27 cellular contexts compared by ENCODE assay signal in the genomic region with DNA sequence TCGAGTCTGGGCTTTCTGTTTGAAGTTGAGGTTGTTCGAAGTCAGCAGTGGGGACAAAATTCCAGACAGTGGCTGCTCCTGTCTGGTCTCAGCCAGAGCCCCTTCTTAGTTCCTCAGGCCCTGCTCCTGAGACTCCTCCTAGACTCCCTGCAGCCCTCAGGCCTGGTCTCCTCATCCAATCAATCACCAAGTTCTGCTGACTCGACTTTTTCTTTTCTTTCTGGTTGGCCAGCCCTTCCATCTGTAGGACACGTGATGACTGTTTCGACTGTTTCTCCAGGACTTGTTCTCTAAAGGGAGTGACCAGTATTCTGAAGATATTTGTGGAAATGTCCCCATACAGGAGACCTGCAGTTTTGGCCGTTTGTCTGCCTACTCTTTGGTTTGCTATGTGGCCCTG. TPM values are rescaled to one million over a fixed set of nuclear protein-coding genes. Genes with fewer than 3 reads are reported as not detected.
"Had no signal": no experiment of that assay in that cellular context is flagged by ENCODE, and none has a peak within 500 bp of the region (broad histone marks: within the 10 kb centered on the region; RNA-seq: fewer than 3 reads in every experiment).

No MANE protein-coding gene starts in this region.

- H3K27me3 ChIP-seq: ovary, right atrium auricular region, stomach, tibial artery, upper lobe of right lung had no signal

- DNase-seq: hypothalamus; immature natural killer cell; kidney; left ventricle myocardium inferior; midbrain; mucosa of descending colon; naive thymus-derived CD4-positive, alpha-beta T cell; ovary; stimulated activated CD4-positive, alpha-beta T cell treated with anti-CD3 and anti-CD28 coated beads, Interleukin-1b, Interleukin-23, amount 100 ng/mL, for 48 hours; stimulated activated CD4-positive, alpha-beta T cell treated with anti-CD3 and anti-CD28 coated beads, Interleukin-2, amount 100 ng/mL, for 48 hours; stimulated activated CD4-positive, alpha-beta T cell treated with anti-CD3 and anti-CD28 coated beads, Interleukin-4, amount 100 ng/mL, for 4 hours; stimulated activated CD8-positive, alpha-beta memory T cell treated with anti-CD3 and anti-CD28 coated beads, Interleukin-4, amount 100 ng/mL, for 48 hours; stimulated activated naive CD8-positive, alpha-beta T cell treated with anti-CD3 and anti-CD28 coated beads, Interleukin-15, Interleukin-2, amounts not matched to agents 100 U/mL and 50 U/mL, for 24 hours; stomach; trophoblast cell; upper lobe of right lung had no signal

- H3K36me3 Mint-ChIP-seq: immature natural killer cell; natural killer cell treated with Interleukin-12 subunit alpha and Interleukin-12 subunit beta and Interleukin-15 and Interleukin-18, amount 100 ng/mL, for 72 hours had no signal

- FAIRE-seq: islet of Langerhans, kidney, urothelium cell line had no signal

- H3K4me3 ChIP-seq: left ventricle myocardium inferior, lung, mucosa of descending colon, ovary, right atrium auricular region, smooth muscle cell, stomach, thoracic aorta, tibial artery, upper lobe of right lung had no signal

- H3K9me3 Mint-ChIP-seq: immature natural killer cell; natural killer cell treated with Interleukin-12 subunit alpha and Interleukin-12 subunit beta and Interleukin-15 and Interleukin-18, amount 100 ng/mL, for 72 hours; stimulated activated memory B cell treated with anti-CD40 and anti-IgM and Interleukin-4, amounts not matched to agents 10 μg/mL and 1 μg/mL and 100 μg/mL, for 72 hours had no signal

- H3K4me2 ChIP-seq: smooth muscle cell had no signal

- H3K4me3 Mint-ChIP-seq: immature natural killer cell; naive thymus-derived CD4-positive, alpha-beta T cell; natural killer cell treated with Interleukin-12 subunit alpha and Interleukin-12 subunit beta and Interleukin-15 and Interleukin-18, amount 100 ng/mL, for 72 hours; stimulated activated memory B cell treated with anti-CD40 and anti-IgM and Interleukin-4, amounts not matched to agents 10 μg/mL and 1 μg/mL and 100 μg/mL, for 72 hours had no signal

- H3K27ac Mint-ChIP-seq: immature natural killer cell; natural killer cell treated with Interleukin-12 subunit alpha and Interleukin-12 subunit beta and Interleukin-15 and Interleukin-18, amount 100 ng/mL, for 72 hours; stimulated activated memory B cell treated with anti-CD40 and anti-IgM and Interleukin-4, amounts not matched to agents 10 μg/mL and 1 μg/mL and 100 μg/mL, for 72 hours had no signal

- ATAC-seq: mucosa of descending colon; naive thymus-derived CD4-positive, alpha-beta T cell; natural killer cell treated with Interleukin-12 subunit alpha and Interleukin-12 subunit beta and Interleukin-15 and Interleukin-18, amount 100 ng/mL, for 72 hours; stimulated activated memory B cell treated with anti-CD40 and anti-IgM and Interleukin-4, amounts not matched to agents 10 μg/mL and 1 μg/mL and 100 μg/mL, for 72 hours; stimulated activated naive CD8-positive, alpha-beta T cell treated with anti-CD3 and anti-CD28 coated beads, Interleukin-15, Interleukin-2, amounts not matched to agents 100 U/mL and 50 U/mL, for 24 hours; upper lobe of right lung had no signal

- H3K27ac ChIP-seq: left ventricle myocardium inferior, ovary, stomach, thoracic aorta, tibial artery, upper lobe of right lung had no signal

- H3K4me1 Mint-ChIP-seq: immature natural killer cell; stimulated activated memory B cell treated with anti-CD40 and anti-IgM and Interleukin-4, amounts not matched to agents 10 μg/mL and 1 μg/mL and 100 μg/mL, for 72 hours had no signal

- H3K4me1 ChIP-seq: stomach, tibial artery, upper lobe of right lung had no signal

- H3K36me3 ChIP-seq: left ventricle myocardium inferior, ovary, right atrium auricular region, thoracic aorta, upper lobe of right lung had no signal

- H3K9me3 ChIP-seq: left ventricle myocardium inferior, mucosa of descending colon, ovary, right atrium auricular region, stomach, thoracic aorta, tibial artery, upper lobe of right lung had no signal

- H3K27me3 Mint-ChIP-seq: naive thymus-derived CD4-positive, alpha-beta T cell; natural killer cell treated with Interleukin-12 subunit alpha and Interleukin-12 subunit beta and Interleukin-15 and Interleukin-18, amount 100 ng/mL, for 72 hours; progenitor cell of endocrine pancreas; stimulated activated memory B cell treated with anti-CD40 and anti-IgM and Interleukin-4, amounts not matched to agents 10 μg/mL and 1 μg/mL and 100 μg/mL, for 72 hours had no signal

RNA-seq across cellular contexts. Expression of gene PPP1R3G, which starts 19.5 kb away (rescaled TPM):
- polyA plus RNA-seq: immature natural killer cell; naive thymus-derived CD4-positive, alpha-beta T cell; neural cell had no signal
